ENCODE assay signal across 27 cellular contexts in genomic region chr10:30792025-30792424, GRCh38.
DNase-seq lines count a peak whose midpoint lies in the region; ATAC-seq and TF ChIP-seq lines count a peak whose summit lies in the region.
"Had no signal": no experiment of that assay in that cellular context is flagged by ENCODE, and none has a peak within 500 bp of the region (broad histone marks: within the 10 kb centered on the region; RNA-seq: fewer than 3 reads in every experiment).

No MANE protein-coding gene starts in this region.

- no peak overlapping the region for H3K4me3 ChIP-seq in DND-41 (ENCODE audit: low read depth in 1 of 2, low read length in 2 of 2)
- H3K4me3 ChIP-seq: A549, body of pancreas, GM12878, HAP-1, heart right ventricle, Peyer's patch, smooth muscle cell, vagina had no signal

- H3K27ac ChIP-seq in DND-41 (ENCODE audit: low read length): no peak overlapping the region; the same call in 1 of the 2 replicates
- H3K27ac ChIP-seq: A549, body of pancreas, Peyer's patch, vagina had no signal

- ATAC-seq in DND-41 (ENCODE audit: insufficient read depth, low read depth) (no peak), naive B cell (ENCODE audit: low read depth in 2 of 2) (no peak), Right ventricle myocardium inferior (no peak), GM19351 (IDR thresholded peaks at IDR 0.05; ENCODE audit: unreplicated experiment) (no peak)
- ATAC-seq: A549; body of pancreas; GM12878; heart right ventricle; HepG2; stimulated activated memory B cell treated with anti-CD40 and anti-IgM and Interleukin-4, amounts not matched to agents 10 μg/mL and 1 μg/mL and 100 μg/mL, for 72 hours had no signal

- no peak overlapping the region for H3K9ac ChIP-seq in DND-41 (ENCODE audit: low read depth, low read length)

- peak overlapping the region; percentile 56 for H2AFZ ChIP-seq in DND-41 (ENCODE audit: low read depth, low read length)

- intact Hi-C loops in activated T-helper 1 cell treated with anti-CD3 and anti-CD28 coated beads, Interleukin-12 subunit alpha, Interleukin-12 subunit beta, Interleukin-2, Interleukin-4 antibody, amounts not matched to agents 30 ng/mL and 10 ng/mL and 1 ng/mL, durations not matched to agents 14 hours and 24 hours and 36 hours (cut with micrococcal nuclease): no loop called here
- intact Hi-C loops in Right ventricle myocardium inferior (cut with DNase I): no loop called here

- no peaks in the 10 kb centered on the region for H3K36me3 Mint-ChIP-seq in activated T-cell treated with anti-CD3 and anti-CD28 coated beads, Interleukin-2, amount 50 U/mL, for 24 hours (ENCODE audit: low read depth)
- H3K36me3 Mint-ChIP-seq in activated T-helper 1 cell treated with anti-CD3 and anti-CD28 coated beads, Interleukin-12 subunit alpha, Interleukin-12 subunit beta, Interleukin-2, Interleukin-4 antibody, amounts not matched to agents 30 ng/mL and 10 ng/mL and 1 ng/mL, durations not matched to agents 14 hours and 24 hours and 36 hours (ENCODE audit: low read depth): peaks cover 9% of the 10 kb centered on the region
- peaks cover 0 to 7% of the 10 kb centered on the region in 2 donors for H3K36me3 Mint-ChIP-seq in naive B cell
- H3K36me3 Mint-ChIP-seq: stimulated activated memory B cell treated with anti-CD40 and anti-IgM and Interleukin-4, amounts not matched to agents 10 μg/mL and 1 μg/mL and 100 μg/mL, for 72 hours had no signal

- no peaks in the 10 kb centered on the region for H3K36me3 ChIP-seq in DND-41 (ENCODE audit: insufficient read depth, low read length)
- H3K36me3 ChIP-seq: HAP-1, heart right ventricle, Peyer's patch, vagina had no signal

- peak overlapping the region; percentile 81 for H3K27ac Mint-ChIP-seq in activated T-cell treated with anti-CD3 and anti-CD28 coated beads, Interleukin-2, amount 50 U/mL, for 24 hours
- H3K27ac Mint-ChIP-seq in activated T-helper 1 cell treated with anti-CD3 and anti-CD28 coated beads, Interleukin-12 subunit alpha, Interleukin-12 subunit beta, Interleukin-2, Interleukin-4 antibody, amounts not matched to agents 30 ng/mL and 10 ng/mL and 1 ng/mL, durations not matched to agents 14 hours and 24 hours and 36 hours: peak overlapping the region; percentile 89
- H3K27ac Mint-ChIP-seq in naive B cell: peak overlapping the region in 4 of 6 donors; percentile 27 to 92 (median 60)
- H3K27ac Mint-ChIP-seq: stimulated activated memory B cell treated with anti-CD40 and anti-IgM and Interleukin-4, amounts not matched to agents 10 μg/mL and 1 μg/mL and 100 μg/mL, for 72 hours had no signal

- TF ChIP-seq CTCF in DND-41 (IDR thresholded peaks at IDR 0.05; ENCODE audit: borderline replicate concordance, extremely low read depth, low read length, poor library complexity, severe bottlenecking): no peak

- no peak overlapping the region for H3K4me3 Mint-ChIP-seq in activated T-cell treated with anti-CD3 and anti-CD28 coated beads, Interleukin-2, amount 50 U/mL, for 24 hours
- H3K4me3 Mint-ChIP-seq in activated T-helper 1 cell treated with anti-CD3 and anti-CD28 coated beads, Interleukin-12 subunit alpha, Interleukin-12 subunit beta, Interleukin-2, Interleukin-4 antibody, amounts not matched to agents 30 ng/mL and 10 ng/mL and 1 ng/mL, durations not matched to agents 14 hours and 24 hours and 36 hours: peak overlapping the region; percentile 46
- H3K4me3 Mint-ChIP-seq in naive B cell: peak overlapping the region in 6 of 8 donors; percentile 4 to 76 (median 43)
- H3K4me3 Mint-ChIP-seq: stimulated activated memory B cell treated with anti-CD40 and anti-IgM and Interleukin-4, amounts not matched to agents 10 μg/mL and 1 μg/mL and 100 μg/mL, for 72 hours had no signal

- H4K20me1 ChIP-seq in DND-41 (ENCODE audit: insufficient read depth, low read length): no peaks in the 10 kb centered on the region

- no peak for DNase-seq in activated T-cell treated with anti-CD3 and anti-CD28 coated beads, Interleukin-2, amount 50 U/mL, for 24 hours
- DNase-seq in activated T-cell treated with anti-CD3 and anti-CD28 coated beads for 4 hours (no peak), DND-41 (no peak), naive B cell (no peak), Right ventricle myocardium inferior (ENCODE audit: missing footprints) (no peak), nucleus accumbens (lab: John Stamatoyannopoulos, UW) (no peak)
- DNase-seq in activated T-helper 1 cell treated with anti-CD3 and anti-CD28 coated beads, Interleukin-12 subunit alpha, Interleukin-12 subunit beta, Interleukin-2, Interleukin-4 antibody, amounts not matched to agents 30 ng/mL and 10 ng/mL and 1 ng/mL, durations not matched to agents 14 hours and 24 hours and 36 hours (ENCODE audit: low spot score): no peak
- DNase-seq: activated CD4-positive, CD25-positive, alpha-beta regulatory T cell treated with anti-CD3 and anti-CD28 coated beads, Interleukin-2, amount 50 U/mL, for 72 hours; activated CD8-positive, alpha-beta memory T cell treated with anti-CD3 and anti-CD28 coated beads, Interleukin-2, amount 50 U/mL, for 48 hours; body of pancreas; Caco-2; DMS79 treated with DMSO at 0.1 percent for 48 hours; erythroblast; foreskin fibroblast; heart right ventricle; NCI-H1048; NCI-H1694 treated with DMSO at 0.1 percent for 48 hours; NCI-H526; Peyer's patch had no signal

- peaks cover 36% of the 10 kb centered on the region for H3K4me1 Mint-ChIP-seq in activated T-cell treated with anti-CD3 and anti-CD28 coated beads, Interleukin-2, amount 50 U/mL, for 24 hours (ENCODE audit: low read depth)
- peaks cover 42% of the 10 kb centered on the region for H3K4me1 Mint-ChIP-seq in activated T-helper 1 cell treated with anti-CD3 and anti-CD28 coated beads, Interleukin-12 subunit alpha, Interleukin-12 subunit beta, Interleukin-2, Interleukin-4 antibody, amounts not matched to agents 30 ng/mL and 10 ng/mL and 1 ng/mL, durations not matched to agents 14 hours and 24 hours and 36 hours (ENCODE audit: low read depth)
- H3K4me1 Mint-ChIP-seq in naive B cell: peaks cover 17 to 21% (median 18%) of the 10 kb centered on the region in 3 donors

- H3K9me3 Mint-ChIP-seq in activated T-cell treated with anti-CD3 and anti-CD28 coated beads, Interleukin-2, amount 50 U/mL, for 24 hours: no peaks in the 10 kb centered on the region
- H3K9me3 Mint-ChIP-seq in activated T-helper 1 cell treated with anti-CD3 and anti-CD28 coated beads, Interleukin-12 subunit alpha, Interleukin-12 subunit beta, Interleukin-2, Interleukin-4 antibody, amounts not matched to agents 30 ng/mL and 10 ng/mL and 1 ng/mL, durations not matched to agents 14 hours and 24 hours and 36 hours: peaks cover 4% of the 10 kb centered on the region
- peaks cover 0 to 2% (median 0%) of the 10 kb centered on the region in 7 donors for H3K9me3 Mint-ChIP-seq in naive B cell
- H3K9me3 Mint-ChIP-seq: stimulated activated memory B cell treated with anti-CD40 and anti-IgM and Interleukin-4, amounts not matched to agents 10 μg/mL and 1 μg/mL and 100 μg/mL, for 72 hours had no signal

- no peaks in the 10 kb centered on the region for H3K27me3 Mint-ChIP-seq in activated T-cell treated with anti-CD3 and anti-CD28 coated beads, Interleukin-2, amount 50 U/mL, for 24 hours
- H3K27me3 Mint-ChIP-seq in activated T-helper 1 cell treated with anti-CD3 and anti-CD28 coated beads, Interleukin-12 subunit alpha, Interleukin-12 subunit beta, Interleukin-2, Interleukin-4 antibody, amounts not matched to agents 30 ng/mL and 10 ng/mL and 1 ng/mL, durations not matched to agents 14 hours and 24 hours and 36 hours (ENCODE audit: insufficient read depth): no peaks in the 10 kb centered on the region
- H3K27me3 Mint-ChIP-seq in naive B cell: peaks cover 0 to 8% (median 0%) of the 10 kb centered on the region in 3 donors

- no peaks in the 10 kb centered on the region for H3K9me3 ChIP-seq in DND-41 (ENCODE audit: insufficient read depth, low read length, severe bottlenecking)
- H3K9me3 ChIP-seq: A549, body of pancreas, Caco-2, HAP-1, Peyer's patch, vagina had no signal

- no peak overlapping the region for H3K4me2 ChIP-seq in DND-41 (ENCODE audit: insufficient read depth, low read length)
- H3K4me2 ChIP-seq: A549, smooth muscle cell had no signal

- H3K4me1 ChIP-seq in DND-41 (ENCODE audit: insufficient read depth, low read length): peaks cover 6% of the 10 kb centered on the region
- H3K4me1 ChIP-seq: A549, body of pancreas, Caco-2, HAP-1, Peyer's patch had no signal

- H3K27me3 ChIP-seq in DND-41 (ENCODE audit: insufficient read depth, low read length, poor library complexity): no peaks in the 10 kb centered on the region
- H3K27me3 ChIP-seq: body of pancreas, Peyer's patch, vagina had no signal

- H3K79me2 ChIP-seq in DND-41 (ENCODE audit: insufficient read depth, low read length): no peaks in the 10 kb centered on the region
